Comparison of ENCODE assay signal across 2 cellular contexts in the genomic region with DNA sequence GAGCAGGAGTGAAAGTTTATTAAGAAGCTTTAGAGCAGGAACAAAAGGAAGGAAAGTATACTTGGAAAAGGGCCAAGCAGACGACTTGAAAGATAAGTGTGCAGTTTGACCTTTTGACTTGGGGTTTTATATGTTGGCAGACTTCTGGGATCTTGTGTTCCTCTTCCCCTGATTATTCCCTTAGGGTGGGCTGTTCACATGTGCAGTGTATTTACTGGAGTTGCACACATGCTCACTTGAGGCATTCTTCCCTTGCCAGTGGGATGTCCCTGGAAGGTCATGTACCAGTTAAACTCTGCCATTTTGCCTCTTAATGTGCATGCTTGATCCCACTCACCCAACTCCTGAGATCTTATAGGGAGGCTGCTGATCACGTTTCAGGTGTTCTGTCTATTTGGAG.
TF ChIP-seq lines count a peak whose summit lies in the region.

No MANE protein-coding gene starts in this region.

TF ChIP-seq in HCT116, 20 proteins besides CTCF, POLR2A, EP300 and RAD21 (continued from another document):
- TF ChIP-seq, protein P1, sequence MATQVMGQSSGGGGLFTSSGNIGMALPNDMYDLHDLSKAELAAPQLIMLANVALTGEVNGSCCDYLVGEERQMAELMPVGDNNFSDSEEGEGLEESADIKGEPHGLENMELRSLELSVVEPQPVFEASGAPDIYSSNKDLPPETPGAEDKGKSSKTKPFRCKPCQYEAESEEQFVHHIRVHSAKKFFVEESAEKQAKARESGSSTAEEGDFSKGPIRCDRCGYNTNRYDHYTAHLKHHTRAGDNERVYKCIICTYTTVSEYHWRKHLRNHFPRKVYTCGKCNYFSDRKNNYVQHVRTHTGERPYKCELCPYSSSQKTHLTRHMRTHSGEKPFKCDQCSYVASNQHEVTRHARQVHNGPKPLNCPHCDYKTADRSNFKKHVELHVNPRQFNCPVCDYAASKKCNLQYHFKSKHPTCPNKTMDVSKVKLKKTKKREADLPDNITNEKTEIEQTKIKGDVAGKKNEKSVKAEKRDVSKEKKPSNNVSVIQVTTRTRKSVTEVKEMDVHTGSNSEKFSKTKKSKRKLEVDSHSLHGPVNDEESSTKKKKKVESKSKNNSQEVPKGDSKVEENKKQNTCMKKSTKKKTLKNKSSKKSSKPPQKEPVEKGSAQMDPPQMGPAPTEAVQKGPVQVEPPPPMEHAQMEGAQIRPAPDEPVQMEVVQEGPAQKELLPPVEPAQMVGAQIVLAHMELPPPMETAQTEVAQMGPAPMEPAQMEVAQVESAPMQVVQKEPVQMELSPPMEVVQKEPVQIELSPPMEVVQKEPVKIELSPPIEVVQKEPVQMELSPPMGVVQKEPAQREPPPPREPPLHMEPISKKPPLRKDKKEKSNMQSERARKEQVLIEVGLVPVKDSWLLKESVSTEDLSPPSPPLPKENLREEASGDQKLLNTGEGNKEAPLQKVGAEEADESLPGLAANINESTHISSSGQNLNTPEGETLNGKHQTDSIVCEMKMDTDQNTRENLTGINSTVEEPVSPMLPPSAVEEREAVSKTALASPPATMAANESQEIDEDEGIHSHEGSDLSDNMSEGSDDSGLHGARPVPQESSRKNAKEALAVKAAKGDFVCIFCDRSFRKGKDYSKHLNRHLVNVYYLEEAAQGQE (IDR thresholded peaks at IDR 0.05; ENCODE audit: low read depth), result no peak
- TF ChIP-seq YY1 (IDR thresholded peaks at IDR 0.05; ENCODE audit: extremely low read depth, insufficient replicate concordance, low read depth, low read length) (no peak), TCF7L2 (IDR thresholded peaks at IDR 0.05; ENCODE audit: borderline replicate concordance, extremely low read depth, insufficient read depth, insufficient read length) (no peak), CBX3 (IDR thresholded peaks at IDR 0.05; ENCODE audit: low read depth) (no peak), ZNF274 (IDR thresholded peaks at IDR 0.05; ENCODE audit: low read depth, low read length) (no peak), CEBPB (IDR thresholded peaks at IDR 0.05; ENCODE audit: low read depth) (no peak), SP1 (IDR thresholded peaks at IDR 0.05; ENCODE audit: low read depth) (no peak), ELF1 (IDR thresholded peaks at IDR 0.05; ENCODE audit: borderline replicate concordance, low read depth) (no peak), SRF (IDR thresholded peaks at IDR 0.05; ENCODE audit: low read depth) (no peak), ZFX (IDR thresholded peaks at IDR 0.05) (no peak), POLR2AphosphoS5 (IDR thresholded peaks at IDR 0.05; ENCODE audit: low read depth, low read length) (no peak), EZH2 (IDR thresholded peaks at IDR 0.05) (no peak), SIN3A (IDR thresholded peaks at IDR 0.05; ENCODE audit: low read depth) (no peak)
- TF ChIP-seq, protein P2, sequence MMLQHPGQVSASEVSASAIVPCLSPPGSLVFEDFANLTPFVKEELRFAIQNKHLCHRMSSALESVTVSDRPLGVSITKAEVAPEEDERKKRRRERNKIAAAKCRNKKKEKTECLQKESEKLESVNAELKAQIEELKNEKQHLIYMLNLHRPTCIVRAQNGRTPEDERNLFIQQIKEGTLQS (IDR thresholded peaks at IDR 0.05), result no peak
TF ChIP-seq in HCT116: peak in this region for 0.

TF ChIP-seq in WTC11, 78 proteins besides CTCF, POLR2A, EP300 and RAD21 (continued from another document):
- TF ChIP-seq GRHL2 (CRISPR knock-in tag; IDR thresholded peaks at IDR 0.05; ENCODE audit: insufficient replicate concordance, severe bottlenecking), result no peak
- TF ChIP-seq, protein P3, sequence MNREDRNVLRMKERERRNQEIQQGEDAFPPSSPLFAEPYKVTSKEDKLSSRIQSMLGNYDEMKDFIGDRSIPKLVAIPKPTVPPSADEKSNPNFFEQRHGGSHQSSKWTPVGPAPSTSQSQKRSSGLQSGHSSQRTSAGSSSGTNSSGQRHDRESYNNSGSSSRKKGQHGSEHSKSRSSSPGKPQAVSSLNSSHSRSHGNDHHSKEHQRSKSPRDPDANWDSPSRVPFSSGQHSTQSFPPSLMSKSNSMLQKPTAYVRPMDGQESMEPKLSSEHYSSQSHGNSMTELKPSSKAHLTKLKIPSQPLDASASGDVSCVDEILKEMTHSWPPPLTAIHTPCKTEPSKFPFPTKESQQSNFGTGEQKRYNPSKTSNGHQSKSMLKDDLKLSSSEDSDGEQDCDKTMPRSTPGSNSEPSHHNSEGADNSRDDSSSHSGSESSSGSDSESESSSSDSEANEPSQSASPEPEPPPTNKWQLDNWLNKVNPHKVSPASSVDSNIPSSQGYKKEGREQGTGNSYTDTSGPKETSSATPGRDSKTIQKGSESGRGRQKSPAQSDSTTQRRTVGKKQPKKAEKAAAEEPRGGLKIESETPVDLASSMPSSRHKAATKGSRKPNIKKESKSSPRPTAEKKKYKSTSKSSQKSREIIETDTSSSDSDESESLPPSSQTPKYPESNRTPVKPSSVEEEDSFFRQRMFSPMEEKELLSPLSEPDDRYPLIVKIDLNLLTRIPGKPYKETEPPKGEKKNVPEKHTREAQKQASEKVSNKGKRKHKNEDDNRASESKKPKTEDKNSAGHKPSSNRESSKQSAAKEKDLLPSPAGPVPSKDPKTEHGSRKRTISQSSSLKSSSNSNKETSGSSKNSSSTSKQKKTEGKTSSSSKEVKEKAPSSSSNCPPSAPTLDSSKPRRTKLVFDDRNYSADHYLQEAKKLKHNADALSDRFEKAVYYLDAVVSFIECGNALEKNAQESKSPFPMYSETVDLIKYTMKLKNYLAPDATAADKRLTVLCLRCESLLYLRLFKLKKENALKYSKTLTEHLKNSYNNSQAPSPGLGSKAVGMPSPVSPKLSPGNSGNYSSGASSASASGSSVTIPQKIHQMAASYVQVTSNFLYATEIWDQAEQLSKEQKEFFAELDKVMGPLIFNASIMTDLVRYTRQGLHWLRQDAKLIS (CRISPR knock-in tag; IDR thresholded peaks at IDR 0.05; ENCODE audit: borderline replicate concordance), result no peak
- TF ChIP-seq SMAD3 (CRISPR knock-in tag; IDR thresholded peaks at IDR 0.05; ENCODE audit: borderline replicate concordance), result no peak
- TF ChIP-seq, protein P4, sequence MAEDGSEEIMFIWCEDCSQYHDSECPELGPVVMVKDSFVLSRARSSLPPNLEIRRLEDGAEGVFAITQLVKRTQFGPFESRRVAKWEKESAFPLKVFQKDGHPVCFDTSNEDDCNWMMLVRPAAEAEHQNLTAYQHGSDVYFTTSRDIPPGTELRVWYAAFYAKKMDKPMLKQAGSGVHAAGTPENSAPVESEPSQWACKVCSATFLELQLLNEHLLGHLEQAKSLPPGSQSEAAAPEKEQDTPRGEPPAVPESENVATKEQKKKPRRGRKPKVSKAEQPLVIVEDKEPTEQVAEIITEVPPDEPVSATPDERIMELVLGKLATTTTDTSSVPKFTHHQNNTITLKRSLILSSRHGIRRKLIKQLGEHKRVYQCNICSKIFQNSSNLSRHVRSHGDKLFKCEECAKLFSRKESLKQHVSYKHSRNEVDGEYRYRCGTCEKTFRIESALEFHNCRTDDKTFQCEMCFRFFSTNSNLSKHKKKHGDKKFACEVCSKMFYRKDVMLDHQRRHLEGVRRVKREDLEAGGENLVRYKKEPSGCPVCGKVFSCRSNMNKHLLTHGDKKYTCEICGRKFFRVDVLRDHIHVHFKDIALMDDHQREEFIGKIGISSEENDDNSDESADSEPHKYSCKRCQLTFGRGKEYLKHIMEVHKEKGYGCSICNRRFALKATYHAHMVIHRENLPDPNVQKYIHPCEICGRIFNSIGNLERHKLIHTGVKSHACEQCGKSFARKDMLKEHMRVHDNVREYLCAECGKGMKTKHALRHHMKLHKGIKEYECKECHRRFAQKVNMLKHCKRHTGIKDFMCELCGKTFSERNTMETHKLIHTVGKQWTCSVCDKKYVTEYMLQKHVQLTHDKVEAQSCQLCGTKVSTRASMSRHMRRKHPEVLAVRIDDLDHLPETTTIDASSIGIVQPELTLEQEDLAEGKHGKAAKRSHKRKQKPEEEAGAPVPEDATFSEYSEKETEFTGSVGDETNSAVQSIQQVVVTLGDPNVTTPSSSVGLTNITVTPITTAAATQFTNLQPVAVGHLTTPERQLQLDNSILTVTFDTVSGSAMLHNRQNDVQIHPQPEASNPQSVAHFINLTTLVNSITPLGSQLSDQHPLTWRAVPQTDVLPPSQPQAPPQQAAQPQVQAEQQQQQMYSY (CRISPR knock-in tag; IDR thresholded peaks at IDR 0.05), result no peak
